Comparison of ENCODE assay signal across 19 cellular contexts in the genomic region with DNA sequence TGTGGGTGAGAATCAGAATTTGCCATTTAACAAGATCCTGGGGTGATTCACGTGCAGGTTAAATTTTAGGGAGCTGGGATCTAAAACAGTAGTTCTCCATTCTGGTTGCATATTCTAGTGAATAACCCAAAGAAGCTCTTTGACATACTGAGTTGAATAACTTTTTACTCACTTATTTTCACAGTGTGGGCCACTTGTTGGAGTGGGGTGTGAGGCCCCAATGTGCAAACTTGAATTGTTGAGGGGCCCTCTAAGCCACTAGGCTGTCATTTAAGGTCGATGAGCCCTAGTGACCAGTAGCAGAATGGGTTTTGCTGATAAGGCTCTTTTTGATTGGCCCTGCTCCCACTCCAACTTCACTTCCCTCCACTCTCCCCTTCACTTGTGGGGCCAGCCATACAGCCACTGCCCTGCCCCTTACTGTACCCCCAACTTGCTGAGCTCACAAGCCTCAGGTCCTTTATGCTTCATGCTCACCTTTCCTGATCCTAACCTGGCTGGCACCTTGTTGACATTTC.
"Had no signal": no experiment of that assay in that cellular context is flagged by ENCODE, and none has a peak within 500 bp of the region (broad histone marks: within the 10 kb centered on the region; RNA-seq: fewer than 3 reads in every experiment).

No MANE protein-coding gene starts in this region.

- H3K27ac Mint-ChIP-seq: activated naive CD8-positive, alpha-beta T cell treated with anti-CD3 and anti-CD28 coated beads for 36 hours; stimulated activated naive CD8-positive, alpha-beta T cell treated with anti-CD3 and anti-CD28 coated beads, Interleukin-15, amount 100 ng/mL, for 72 hours; WTC11 had no signal

- H3K36me3 Mint-ChIP-seq: WTC11 had no signal

- H3K4me3 Mint-ChIP-seq: activated naive CD8-positive, alpha-beta T cell treated with anti-CD3 and anti-CD28 coated beads for 36 hours; stimulated activated naive CD8-positive, alpha-beta T cell treated with anti-CD3 and anti-CD28 coated beads, Interleukin-15, amount 100 ng/mL, for 72 hours; WTC11 had no signal

- DNase-seq: activated CD4-positive, alpha-beta T cell treated with anti-CD3 and anti-CD28 coated beads for 48 hours; activated CD8-positive, alpha-beta memory T cell treated with anti-CD3 and anti-CD28 coated beads for 24 hours; activated naive CD8-positive, alpha-beta T cell treated with anti-CD3 and anti-CD28 coated beads for 36 hours; amniotic stem cell; dermis blood vessel endothelial cell; effector memory CD4-positive, alpha-beta T cell; esophagus squamous epithelium; heart right ventricle; left ventricle myocardium superior; stimulated activated CD4-positive, alpha-beta T cell treated with anti-CD3 and anti-CD28 coated beads, Interleukin-2, amount 100 ng/mL, for 24 hours; stimulated activated naive CD8-positive, alpha-beta T cell treated with anti-CD3 and anti-CD28 coated beads, Interleukin-15, amount 100 ng/mL, for 72 hours; T-helper 2 cell; trophoblast cell had no signal

- H3K4me1 ChIP-seq: esophagus squamous epithelium, prostate gland, right atrium auricular region, vagina had no signal

- H3K27me3 Mint-ChIP-seq: activated naive CD8-positive, alpha-beta T cell treated with anti-CD3 and anti-CD28 coated beads for 36 hours; stimulated activated naive CD8-positive, alpha-beta T cell treated with anti-CD3 and anti-CD28 coated beads, Interleukin-15, amount 100 ng/mL, for 72 hours had no signal

- H3K9me3 ChIP-seq: esophagus squamous epithelium, heart right ventricle, prostate gland, right atrium auricular region, suprapubic skin, vagina had no signal

- H3K27me3 ChIP-seq: cardiac muscle cell, esophagus squamous epithelium, heart right ventricle, right atrium auricular region, suprapubic skin, vagina had no signal

- H3K4me3 ChIP-seq: cardiac muscle cell, esophagus squamous epithelium, heart right ventricle, prostate gland, right atrium auricular region, suprapubic skin, vagina had no signal

- H3K27ac ChIP-seq: cardiac muscle cell, esophagus squamous epithelium, heart right ventricle, prostate gland, right atrium auricular region, suprapubic skin, vagina had no signal

- H3K9me3 Mint-ChIP-seq: stimulated activated naive CD8-positive, alpha-beta T cell treated with anti-CD3 and anti-CD28 coated beads, Interleukin-15, amount 100 ng/mL, for 72 hours had no signal

- H3K36me3 ChIP-seq: cardiac muscle cell, esophagus squamous epithelium, heart right ventricle, prostate gland, right atrium auricular region, suprapubic skin, vagina had no signal

- ATAC-seq: heart right ventricle, left ventricle myocardium superior had no signal
